ENCODE assay signal across 31 cellular contexts in the genomic region with DNA sequence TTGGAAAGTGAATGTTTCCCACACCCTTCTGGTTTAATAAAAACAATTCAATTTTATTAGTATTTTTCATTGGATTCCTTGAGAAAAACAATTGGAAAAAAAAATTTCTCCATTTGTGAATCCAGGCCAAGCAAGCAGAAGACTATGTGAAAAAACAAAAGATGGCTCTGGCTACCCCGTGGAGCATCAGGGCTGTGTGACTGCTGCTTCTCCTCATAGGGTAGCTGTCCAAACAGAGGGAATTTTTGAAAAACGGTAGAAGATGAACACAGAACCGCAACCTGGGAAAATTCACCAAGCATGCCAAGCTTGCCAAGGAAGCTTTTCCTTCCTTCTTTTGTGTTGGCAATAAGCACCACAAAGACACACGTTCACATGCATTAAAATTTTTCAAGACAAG.
"Had no signal": no experiment of that assay in that cellular context is flagged by ENCODE, and none has a peak within 500 bp of the region (broad histone marks: within the 10 kb centered on the region; RNA-seq: fewer than 3 reads in every experiment).

No MANE protein-coding gene starts in this region.

- H3K9ac ChIP-seq: parathyroid adenoma had no signal

- H3K36me3 Mint-ChIP-seq: activated CD8-positive, alpha-beta memory T cell treated with anti-CD3 and anti-CD28 coated beads, Interleukin-2, amount 10 ng/mL, durations not matched to agents 7 days and 5 days; activated naive CD8-positive, alpha-beta T cell; naive thymus-derived CD4-positive, alpha-beta T cell; stimulated activated memory B cell treated with anti-CD40 and anti-IgM and Interleukin-4, amounts not matched to agents 10 μg/mL and 1 μg/mL and 100 μg/mL, for 72 hours had no signal

- H3K4me2 ChIP-seq: smooth muscle cell had no signal

- H3K36me3 ChIP-seq: esophagus muscularis mucosa, heart right ventricle, right atrium auricular region, stomach, tibial artery had no signal

- H3K27ac Mint-ChIP-seq: activated CD4-positive, alpha-beta T cell treated with anti-CD3 and anti-CD28 coated beads for 36 hours; activated CD8-positive, alpha-beta memory T cell treated with anti-CD3 and anti-CD28 coated beads, Interleukin-2, amount 10 ng/mL, durations not matched to agents 7 days and 5 days; activated CD8-positive, alpha-beta T cell treated with anti-CD3 and anti-CD28 coated beads, Interleukin-2, amount 10 ng/mL, durations not matched to agents 7 days and 5 days; activated naive CD8-positive, alpha-beta T cell; activated T-helper 2 cell treated with anti-CD3 and anti-CD28 coated beads, Interferon-gamma antibody, Interleukin-2, Interleukin-4, amounts not matched to agents 10 μg/mL and 5 μg/mL and 100 μg/mL, durations not matched to agents 14 hours and 24 hours and 36 hours; naive thymus-derived CD4-positive, alpha-beta T cell; stimulated activated memory B cell treated with anti-CD40 and anti-IgM and Interleukin-4, amounts not matched to agents 10 μg/mL and 1 μg/mL and 100 μg/mL, for 72 hours; T-helper 2 cell treated with Interferon-gamma antibody and Interleukin-4, amounts not matched to agents 5 μg/mL and 100 μg/mL, for 36 hours had no signal

- H3K4me3 Mint-ChIP-seq: activated CD4-positive, alpha-beta T cell treated with anti-CD3 and anti-CD28 coated beads for 36 hours; activated CD8-positive, alpha-beta memory T cell treated with anti-CD3 and anti-CD28 coated beads, Interleukin-2, amount 10 ng/mL, durations not matched to agents 7 days and 5 days; activated CD8-positive, alpha-beta T cell treated with anti-CD3 and anti-CD28 coated beads, Interleukin-2, amount 10 ng/mL, durations not matched to agents 7 days and 5 days; activated naive CD8-positive, alpha-beta T cell; naive thymus-derived CD4-positive, alpha-beta T cell; stimulated activated memory B cell treated with anti-CD40 and anti-IgM and Interleukin-4, amounts not matched to agents 10 μg/mL and 1 μg/mL and 100 μg/mL, for 72 hours; T-helper 2 cell treated with Interferon-gamma antibody and Interleukin-4, amounts not matched to agents 5 μg/mL and 100 μg/mL, for 36 hours had no signal

- H3K27me3 Mint-ChIP-seq: activated CD8-positive, alpha-beta memory T cell treated with anti-CD3 and anti-CD28 coated beads, Interleukin-2, amount 10 ng/mL, durations not matched to agents 7 days and 5 days; stimulated activated memory B cell treated with anti-CD40 and anti-IgM and Interleukin-4, amounts not matched to agents 10 μg/mL and 1 μg/mL and 100 μg/mL, for 72 hours had no signal

- H3K9me3 Mint-ChIP-seq: activated T-helper 2 cell treated with anti-CD3 and anti-CD28 coated beads, Interferon-gamma antibody, Interleukin-2, Interleukin-4, amounts not matched to agents 10 μg/mL and 5 μg/mL and 100 μg/mL, durations not matched to agents 14 hours and 24 hours and 36 hours; stimulated activated memory B cell treated with anti-CD40 and anti-IgM and Interleukin-4, amounts not matched to agents 10 μg/mL and 1 μg/mL and 100 μg/mL, for 72 hours; T-helper 2 cell treated with Interferon-gamma antibody and Interleukin-4, amounts not matched to agents 5 μg/mL and 100 μg/mL, for 36 hours had no signal

- H3K79me2 ChIP-seq: parathyroid adenoma had no signal

- DNase-seq: activated CD4-positive, alpha-beta T cell treated with anti-CD3 and anti-CD28 coated beads for 36 hours; activated CD4-positive, CD25-positive, alpha-beta regulatory T cell; activated CD8-positive, alpha-beta memory T cell treated with anti-CD3 and anti-CD28 coated beads, Interleukin-2, amount 10 ng/mL, durations not matched to agents 7 days and 5 days; activated CD8-positive, alpha-beta T cell treated with anti-CD3 and anti-CD28 coated beads, Interleukin-2, amount 10 ng/mL, durations not matched to agents 7 days and 5 days; activated naive CD4-positive, alpha-beta T cell; activated T-cell treated with anti-CD3 and anti-CD28 coated beads, Interleukin-2, amount 50 U/mL, for 48 hours; anterior cingulate cortex; dermis blood vessel endothelial cell; effector CD4-positive, alpha-beta T cell; foreskin melanocyte; heart right ventricle; islet precursor cell; left cardiac atrium; left ventricle myocardium superior; naive thymus-derived CD4-positive, alpha-beta T cell; nucleus accumbens; psoas muscle; stimulated activated CD4-positive, alpha-beta T cell treated with anti-CD3 and anti-CD28 coated beads, Interleukin-1b, Interleukin-23, amount 100 ng/mL, for 48 hours; stimulated activated CD4-positive, alpha-beta T cell treated with anti-CD3 and anti-CD28 coated beads, Interleukin-4, amount 100 ng/mL, for 4 hours; stimulated activated CD8-positive, alpha-beta memory T cell treated with anti-CD3 and anti-CD28 coated beads, Interleukin-4, amount 100 ng/mL, for 48 hours; stomach; T-helper 1 cell; tibial artery had no signal

- H3K4me1 ChIP-seq: esophagus muscularis mucosa, heart right ventricle, parathyroid adenoma, psoas muscle, right atrium auricular region, stomach, tibial artery had no signal

- H3K27me3 ChIP-seq: esophagus muscularis mucosa, heart right ventricle, right atrium auricular region, stomach, tibial artery had no signal

- H3K4me1 Mint-ChIP-seq: activated CD4-positive, alpha-beta T cell treated with anti-CD3 and anti-CD28 coated beads for 36 hours; activated CD8-positive, alpha-beta memory T cell treated with anti-CD3 and anti-CD28 coated beads, Interleukin-2, amount 10 ng/mL, durations not matched to agents 7 days and 5 days; stimulated activated memory B cell treated with anti-CD40 and anti-IgM and Interleukin-4, amounts not matched to agents 10 μg/mL and 1 μg/mL and 100 μg/mL, for 72 hours had no signal

- H3K4me3 ChIP-seq: esophagus muscularis mucosa, heart right ventricle, psoas muscle, right atrium auricular region, smooth muscle cell, stomach, tibial artery had no signal

- H3K27ac ChIP-seq: esophagus muscularis mucosa, heart right ventricle, parathyroid adenoma, psoas muscle, right atrium auricular region, stomach, tibial artery had no signal
